Comparison of ENCODE assay signal across 28 cellular contexts in the genomic region with DNA sequence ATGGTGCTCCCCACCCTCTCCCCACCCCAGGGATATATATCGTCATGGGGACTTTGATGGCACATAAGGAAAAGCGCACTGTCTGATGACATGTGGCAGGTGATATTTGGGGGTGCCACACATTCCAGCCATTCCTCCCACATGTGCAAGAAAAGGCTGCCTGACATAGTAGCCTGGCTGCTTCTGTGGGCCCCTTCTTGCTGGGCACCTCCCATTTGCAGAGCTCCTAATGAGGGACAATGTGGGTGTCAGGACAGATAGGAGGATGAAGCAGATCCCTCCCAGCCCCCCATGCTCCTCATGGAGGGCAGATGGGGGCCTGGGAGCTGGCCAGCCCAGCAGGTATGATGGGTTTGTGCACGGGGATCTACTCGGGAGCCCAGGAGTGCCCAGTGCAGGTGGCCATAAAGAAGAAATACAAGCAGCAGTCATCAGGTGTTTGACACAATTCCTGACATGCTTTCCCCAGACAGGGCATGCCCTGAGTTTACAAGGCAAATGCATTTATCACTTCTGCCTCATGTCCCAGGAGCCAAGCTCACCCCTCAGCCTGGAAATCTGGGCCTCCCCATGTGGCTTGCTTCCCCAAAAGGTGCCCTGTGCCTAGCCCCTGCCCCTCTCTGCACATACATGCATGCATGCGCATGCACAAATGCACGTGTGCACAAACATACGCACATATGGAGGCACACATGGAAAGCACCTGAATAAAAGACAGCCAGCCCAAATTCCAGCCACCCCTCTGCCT.
"Had no signal": no experiment of that assay in that cellular context is flagged by ENCODE, and none has a peak within 500 bp of the region (broad histone marks: within the 10 kb centered on the region; RNA-seq: fewer than 3 reads in every experiment).

No MANE protein-coding gene starts in this region.

- H3K4me3 Mint-ChIP-seq: mesothelial cell of epicardium; natural killer cell; nephron progenitor cell; neural progenitor cell; stimulated activated memory B cell treated with anti-CD40 and anti-IgM and Interleukin-4, amounts not matched to agents 10 μg/mL and 1 μg/mL and 100 μg/mL, for 72 hours; stimulated activated naive CD8-positive, alpha-beta T cell treated with anti-CD3 and anti-CD28 coated beads, Interleukin-15, amount 100 ng/mL, for 72 hours had no signal

- DNase-seq: hippocampal formation; kidney glomerular epithelial cell; left cardiac atrium; left lung; mesendoderm; naive B cell; natural killer cell; nephron progenitor cell; pancreas; posterior cingulate gyrus; retina; right lobe of liver; stimulated activated CD4-positive, alpha-beta T cell treated with anti-CD3 and anti-CD28 coated beads, Interleukin-1b, Interleukin-23, amount 100 ng/mL, for 48 hours; stimulated activated CD4-positive, alpha-beta T cell treated with anti-CD3 and anti-CD28 coated beads, Interleukin-2, amount 100 ng/mL, for 48 hours; stimulated activated CD4-positive, alpha-beta T cell treated with anti-CD3 and anti-CD28 coated beads, Interleukin-4, amount 100 ng/mL, for 4 hours; stimulated activated CD8-positive, alpha-beta memory T cell treated with anti-CD3 and anti-CD28 coated beads, Interleukin-4, amount 100 ng/mL, for 48 hours; stimulated activated naive CD4-positive, alpha-beta T cell treated with Interleukin-2 at 50 U/mL for 16 hours; stimulated activated naive CD8-positive, alpha-beta T cell treated with anti-CD3 and anti-CD28 coated beads, Interleukin-15, amount 100 ng/mL, for 72 hours; substantia nigra; upper lobe of left lung had no signal

- H3K27me3 Mint-ChIP-seq: stimulated activated naive CD8-positive, alpha-beta T cell treated with anti-CD3 and anti-CD28 coated beads, Interleukin-15, amount 100 ng/mL, for 72 hours had no signal

- ATAC-seq: left cardiac atrium; left lung; natural killer cell; pancreas; right lobe of liver; stimulated activated memory B cell treated with anti-CD40 and anti-IgM and Interleukin-4, amounts not matched to agents 10 μg/mL and 1 μg/mL and 100 μg/mL, for 72 hours; stimulated activated naive CD8-positive, alpha-beta T cell treated with anti-CD3 and anti-CD28 coated beads, Interleukin-15, amount 100 ng/mL, for 72 hours had no signal

- H3K27ac ChIP-seq: left lung, neural progenitor cell, pancreas, prostate gland, right lobe of liver, tibial nerve, upper lobe of left lung had no signal

- H3K9me3 ChIP-seq: left lung, pancreas, prostate gland, right lobe of liver, upper lobe of left lung had no signal

- H3K27me3 ChIP-seq: neural progenitor cell, pancreas, right lobe of liver, tibial nerve, upper lobe of left lung had no signal

- H3K36me3 ChIP-seq: left lung, neural progenitor cell, pancreas, prostate gland, right lobe of liver, tibial nerve, upper lobe of left lung had no signal

- FAIRE-seq: keratinocyte, pancreas had no signal

- H3K4me1 Mint-ChIP-seq: mesothelial cell of epicardium; naive B cell; stimulated activated memory B cell treated with anti-CD40 and anti-IgM and Interleukin-4, amounts not matched to agents 10 μg/mL and 1 μg/mL and 100 μg/mL, for 72 hours; stimulated activated naive CD8-positive, alpha-beta T cell treated with anti-CD3 and anti-CD28 coated beads, Interleukin-15, amount 100 ng/mL, for 72 hours had no signal

- H3K36me3 Mint-ChIP-seq: mesothelial cell of epicardium; naive B cell; natural killer cell; neural progenitor cell; stimulated activated memory B cell treated with anti-CD40 and anti-IgM and Interleukin-4, amounts not matched to agents 10 μg/mL and 1 μg/mL and 100 μg/mL, for 72 hours had no signal

- H3K4me1 ChIP-seq: left lung, neural progenitor cell, prostate gland, right lobe of liver, tibial nerve, upper lobe of left lung had no signal

- H3K9me3 Mint-ChIP-seq: mesothelial cell of epicardium; natural killer cell; stimulated activated memory B cell treated with anti-CD40 and anti-IgM and Interleukin-4, amounts not matched to agents 10 μg/mL and 1 μg/mL and 100 μg/mL, for 72 hours; stimulated activated naive CD8-positive, alpha-beta T cell treated with anti-CD3 and anti-CD28 coated beads, Interleukin-15, amount 100 ng/mL, for 72 hours had no signal

- H3K27ac Mint-ChIP-seq: mesothelial cell of epicardium; natural killer cell; nephron progenitor cell; neural progenitor cell; stimulated activated memory B cell treated with anti-CD40 and anti-IgM and Interleukin-4, amounts not matched to agents 10 μg/mL and 1 μg/mL and 100 μg/mL, for 72 hours; stimulated activated naive CD8-positive, alpha-beta T cell treated with anti-CD3 and anti-CD28 coated beads, Interleukin-15, amount 100 ng/mL, for 72 hours had no signal

- H3K4me3 ChIP-seq: left lung, lung, neural progenitor cell, pancreas, prostate gland, right lobe of liver, smooth muscle cell, tibial nerve, upper lobe of left lung had no signal
